In genomic region chr3:157436583-157437300, GRCh38 we compare ENCODE assay signal across 1 cellular context.
TF ChIP-seq lines count a peak whose summit lies in the region.

PTX3 (plus strand) TSS chr3:157436850; CDS start chr3:157436934, 84 bp downstream.

TF ChIP-seq in HEK293, 187 proteins besides CTCF, POLR2A, EP300 and RAD21 (continued from another document):
- TF ChIP-seq, protein P1, sequence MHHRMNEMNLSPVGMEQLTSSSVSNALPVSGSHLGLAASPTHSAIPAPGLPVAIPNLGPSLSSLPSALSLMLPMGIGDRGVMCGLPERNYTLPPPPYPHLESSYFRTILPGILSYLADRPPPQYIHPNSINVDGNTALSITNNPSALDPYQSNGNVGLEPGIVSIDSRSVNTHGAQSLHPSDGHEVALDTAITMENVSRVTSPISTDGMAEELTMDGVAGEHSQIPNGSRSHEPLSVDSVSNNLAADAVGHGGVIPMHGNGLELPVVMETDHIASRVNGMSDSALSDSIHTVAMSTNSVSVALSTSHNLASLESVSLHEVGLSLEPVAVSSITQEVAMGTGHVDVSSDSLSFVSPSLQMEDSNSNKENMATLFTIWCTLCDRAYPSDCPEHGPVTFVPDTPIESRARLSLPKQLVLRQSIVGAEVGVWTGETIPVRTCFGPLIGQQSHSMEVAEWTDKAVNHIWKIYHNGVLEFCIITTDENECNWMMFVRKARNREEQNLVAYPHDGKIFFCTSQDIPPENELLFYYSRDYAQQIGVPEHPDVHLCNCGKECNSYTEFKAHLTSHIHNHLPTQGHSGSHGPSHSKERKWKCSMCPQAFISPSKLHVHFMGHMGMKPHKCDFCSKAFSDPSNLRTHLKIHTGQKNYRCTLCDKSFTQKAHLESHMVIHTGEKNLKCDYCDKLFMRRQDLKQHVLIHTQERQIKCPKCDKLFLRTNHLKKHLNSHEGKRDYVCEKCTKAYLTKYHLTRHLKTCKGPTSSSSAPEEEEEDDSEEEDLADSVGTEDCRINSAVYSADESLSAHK (tag by site-specific recombination; IDR thresholded peaks at IDR 0.05), result 0 out of 2 replicates have a peak, but pooled peaks have one; percentile 17
- TF ChIP-seq WT1 (tag by site-specific recombination; IDR thresholded peaks at IDR 0.05) (0 out of 2 replicates have a peak, but pooled peaks have one; percentile 16), KLF16 (tag by site-specific recombination; IDR thresholded peaks at IDR 0.05) (0 out of 2 replicates have a peak, but pooled peaks have one; percentile 43), ZNF335 (tag by site-specific recombination; conservative IDR thresholded peaks at IDR 0.05) (peak; percentile 57), ZNF138 (tag by site-specific recombination; IDR thresholded peaks at IDR 0.05; ENCODE audit: borderline replicate concordance) (no peak), KLF17 (tag by site-specific recombination; IDR thresholded peaks at IDR 0.05) (peak; percentile 40; the same call in 1 of the 2 replicates), HIC1 (tag by site-specific recombination; IDR thresholded peaks at IDR 0.05) (0 out of 2 replicates have a peak, but pooled peaks have one; percentile 63), ZNF600 (tag by site-specific recombination; IDR thresholded peaks at IDR 0.05) (0 out of 2 replicates have a peak, but pooled peaks have one; percentile 35), ZEB2 (tag by site-specific recombination; IDR thresholded peaks at IDR 0.05) (peak; percentile 56), ZNF677 (tag by site-specific recombination; IDR thresholded peaks at IDR 0.05) (no peak), MZF1 (tag by site-specific recombination; IDR thresholded peaks at IDR 0.05; ENCODE audit: borderline replicate concordance) (peak; percentile 63; the same call in 1 of the 2 replicates), ZNF324 (tag by site-specific recombination; IDR thresholded peaks at IDR 0.05) (peak; percentile 41; the same call in 1 of the 2 replicates), ZNF394 (tag by site-specific recombination; IDR thresholded peaks at IDR 0.05; ENCODE audit: borderline replicate concordance) (peak; percentile 18; the same call in 1 of the 2 replicates), OSR2 (tag by site-specific recombination; IDR thresholded peaks at IDR 0.05) (0 out of 2 replicates have a peak, but pooled peaks have one; percentile 20), ZNF423 (tag by site-specific recombination; IDR thresholded peaks at IDR 0.05) (0 out of 2 replicates have a peak, but pooled peaks have one; percentile 11), ZNF366 (tag by site-specific recombination; conservative IDR thresholded peaks at IDR 0.05) (peak; percentile 54), ZBTB17 (tag by site-specific recombination; IDR thresholded peaks at IDR 0.05) (peak; percentile 60), TRIM28 (IDR thresholded peaks at IDR 0.05; ENCODE audit: borderline replicate concordance, low read length) (no peak; the same call in 1 of the 2 replicates), PRDM1 (tag by site-specific recombination; IDR thresholded peaks at IDR 0.05) (peak; percentile 97), GFI1B (tag by site-specific recombination; IDR thresholded peaks at IDR 0.05) (no peak), GLIS2 (tag by site-specific recombination; IDR thresholded peaks at IDR 0.05) (peak; percentile 45; the same call in 1 of the 2 replicates)
- TF ChIP-seq, protein P2, sequence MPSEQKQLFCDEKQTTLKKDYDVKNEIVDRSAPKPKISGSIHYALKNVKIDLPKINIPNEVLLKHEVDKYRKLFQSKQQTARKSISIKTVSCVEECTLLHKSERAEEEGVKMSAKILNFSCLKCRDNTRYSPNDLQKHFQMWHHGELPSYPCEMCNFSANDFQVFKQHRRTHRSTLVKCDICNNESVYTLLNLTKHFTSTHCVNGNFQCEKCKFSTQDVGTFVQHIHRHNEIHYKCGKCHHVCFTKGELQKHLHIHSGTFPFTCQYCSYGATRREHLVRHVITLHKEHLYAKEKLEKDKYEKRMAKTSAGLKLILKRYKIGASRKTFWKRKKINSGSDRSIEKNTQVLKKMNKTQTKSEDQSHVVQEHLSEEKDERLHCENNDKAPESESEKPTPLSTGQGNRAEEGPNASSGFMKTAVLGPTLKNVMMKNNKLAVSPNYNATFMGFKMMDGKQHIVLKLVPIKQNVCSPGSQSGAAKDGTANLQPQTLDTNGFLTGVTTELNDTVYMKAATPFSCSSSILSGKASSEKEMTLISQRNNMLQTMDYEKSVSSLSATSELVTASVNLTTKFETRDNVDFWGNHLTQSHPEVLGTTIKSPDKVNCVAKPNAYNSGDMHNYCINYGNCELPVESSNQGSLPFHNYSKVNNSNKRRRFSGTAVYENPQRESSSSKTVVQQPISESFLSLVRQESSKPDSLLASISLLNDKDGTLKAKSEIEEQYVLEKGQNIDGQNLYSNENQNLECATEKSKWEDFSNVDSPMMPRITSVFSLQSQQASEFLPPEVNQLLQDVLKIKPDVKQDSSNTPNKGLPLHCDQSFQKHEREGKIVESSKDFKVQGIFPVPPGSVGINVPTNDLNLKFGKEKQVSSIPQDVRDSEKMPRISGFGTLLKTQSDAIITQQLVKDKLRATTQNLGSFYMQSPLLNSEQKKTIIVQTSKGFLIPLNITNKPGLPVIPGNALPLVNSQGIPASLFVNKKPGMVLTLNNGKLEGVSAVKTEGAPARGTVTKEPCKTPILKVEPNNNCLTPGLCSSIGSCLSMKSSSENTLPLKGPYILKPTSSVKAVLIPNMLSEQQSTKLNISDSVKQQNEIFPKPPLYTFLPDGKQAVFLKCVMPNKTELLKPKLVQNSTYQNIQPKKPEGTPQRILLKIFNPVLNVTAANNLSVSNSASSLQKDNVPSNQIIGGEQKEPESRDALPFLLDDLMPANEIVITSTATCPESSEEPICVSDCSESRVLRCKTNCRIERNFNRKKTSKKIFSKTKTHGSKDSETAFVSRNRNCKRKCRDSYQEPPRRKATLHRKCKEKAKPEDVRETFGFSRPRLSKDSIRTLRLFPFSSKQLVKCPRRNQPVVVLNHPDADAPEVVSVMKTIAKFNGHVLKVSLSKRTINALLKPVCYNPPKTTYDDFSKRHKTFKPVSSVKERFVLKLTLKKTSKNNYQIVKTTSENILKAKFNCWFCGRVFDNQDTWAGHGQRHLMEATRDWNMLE (tag by site-specific recombination; conservative IDR thresholded peaks at IDR 0.05; ENCODE audit: low read depth), result 0 out of 2 replicates have a peak, but pooled peaks have one; percentile 17
- TF ChIP-seq, protein P3, sequence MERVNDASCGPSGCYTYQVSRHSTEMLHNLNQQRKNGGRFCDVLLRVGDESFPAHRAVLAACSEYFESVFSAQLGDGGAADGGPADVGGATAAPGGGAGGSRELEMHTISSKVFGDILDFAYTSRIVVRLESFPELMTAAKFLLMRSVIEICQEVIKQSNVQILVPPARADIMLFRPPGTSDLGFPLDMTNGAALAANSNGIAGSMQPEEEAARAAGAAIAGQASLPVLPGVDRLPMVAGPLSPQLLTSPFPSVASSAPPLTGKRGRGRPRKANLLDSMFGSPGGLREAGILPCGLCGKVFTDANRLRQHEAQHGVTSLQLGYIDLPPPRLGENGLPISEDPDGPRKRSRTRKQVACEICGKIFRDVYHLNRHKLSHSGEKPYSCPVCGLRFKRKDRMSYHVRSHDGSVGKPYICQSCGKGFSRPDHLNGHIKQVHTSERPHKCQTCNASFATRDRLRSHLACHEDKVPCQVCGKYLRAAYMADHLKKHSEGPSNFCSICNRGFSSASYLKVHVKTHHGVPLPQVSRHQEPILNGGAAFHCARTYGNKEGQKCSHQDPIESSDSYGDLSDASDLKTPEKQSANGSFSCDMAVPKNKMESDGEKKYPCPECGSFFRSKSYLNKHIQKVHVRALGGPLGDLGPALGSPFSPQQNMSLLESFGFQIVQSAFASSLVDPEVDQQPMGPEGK (tag by site-specific recombination; IDR thresholded peaks at IDR 0.05), result peak; percentile 85
- TF ChIP-seq, protein P4, sequence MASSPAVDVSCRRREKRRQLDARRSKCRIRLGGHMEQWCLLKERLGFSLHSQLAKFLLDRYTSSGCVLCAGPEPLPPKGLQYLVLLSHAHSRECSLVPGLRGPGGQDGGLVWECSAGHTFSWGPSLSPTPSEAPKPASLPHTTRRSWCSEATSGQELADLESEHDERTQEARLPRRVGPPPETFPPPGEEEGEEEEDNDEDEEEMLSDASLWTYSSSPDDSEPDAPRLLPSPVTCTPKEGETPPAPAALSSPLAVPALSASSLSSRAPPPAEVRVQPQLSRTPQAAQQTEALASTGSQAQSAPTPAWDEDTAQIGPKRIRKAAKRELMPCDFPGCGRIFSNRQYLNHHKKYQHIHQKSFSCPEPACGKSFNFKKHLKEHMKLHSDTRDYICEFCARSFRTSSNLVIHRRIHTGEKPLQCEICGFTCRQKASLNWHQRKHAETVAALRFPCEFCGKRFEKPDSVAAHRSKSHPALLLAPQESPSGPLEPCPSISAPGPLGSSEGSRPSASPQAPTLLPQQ (tag by site-specific recombination; IDR thresholded peaks at IDR 0.05), result 0 out of 2 replicates have a peak, but pooled peaks have one; percentile 21
